In the genomic region with DNA sequence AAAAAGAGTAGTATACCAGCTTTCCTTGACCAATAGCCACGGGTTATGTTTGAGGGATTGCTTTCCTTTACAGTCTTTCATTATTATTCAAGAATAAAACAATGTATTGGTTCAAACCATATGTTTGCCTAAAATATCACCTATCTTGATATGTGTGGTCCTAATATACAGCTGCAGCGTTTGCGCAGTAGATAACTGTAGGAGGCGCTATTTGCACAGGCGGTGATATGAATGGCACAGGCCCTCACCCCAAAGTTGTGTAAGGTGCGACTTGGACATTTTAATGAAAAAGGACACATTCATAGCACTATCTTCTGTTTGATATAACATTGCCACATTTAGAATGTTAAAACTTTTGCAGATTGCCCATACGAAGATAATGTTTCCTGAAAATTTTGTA, we compare ENCODE assay signal across 10 cellular contexts.
DNase-seq lines count a peak whose midpoint lies in the region; TF ChIP-seq lines count a peak whose summit lies in the region.
"Had no signal": no experiment of that assay in that cellular context is flagged by ENCODE, and none has a peak within 500 bp of the region (broad histone marks: within the 10 kb centered on the region; RNA-seq: fewer than 3 reads in every experiment).

No MANE protein-coding gene starts in this region.

- no peak overlapping the region for H3K27ac Mint-ChIP-seq in nephron progenitor cell

- H3K4me1 Mint-ChIP-seq in nephron progenitor cell = no peaks in the 10 kb centered on the region

- no peaks in the 10 kb centered on the region for H3K27me3 Mint-ChIP-seq in nephron progenitor cell (ENCODE audit: low read depth, poor library complexity)

- TF ChIP-seq RAD21 in Ishikawa (IDR thresholded peaks at IDR 0.05; ENCODE audit: low read depth) = peak; percentile 67

- in situ Hi-C loops in GM13976 (cut with MboI; ENCODE audit: low sequenced_read_pairs, unreplicated experiment) = no loop called here

- TF ChIP-seq CTCF in GM13976 (IDR thresholded peaks at IDR 0.05; ENCODE audit: borderline replicate concordance, control extremely low read depth, extremely low read depth, insufficient read depth, missing control alignments) (peak; percentile 55), VCaP (conservative IDR thresholded peaks at IDR 0.05) (peak; percentile 72), nephron progenitor cell (IDR thresholded peaks at IDR 0.05) (peak; percentile 52)

- no peaks in the 10 kb centered on the region for H3K36me3 Mint-ChIP-seq in nephron progenitor cell (ENCODE audit: low read depth)

- no peak for DNase-seq in GM13976 (ENCODE audit: low spot score)
- peak; percentile 28 for DNase-seq in nephron progenitor cell
- no peak for DNase-seq in stimulated activated naive CD4-positive, alpha-beta T cell treated with Interleukin-2 at 50 U/mL for 16 hours (lab: John Stamatoyannopoulos, UW)
- no peak for DNase-seq in NCI-H2107 treated with DMSO at 0.1 percent for 48 hours (lab: John Stamatoyannopoulos, UW; ENCODE audit: unreplicated experiment)
- DNase-seq in SKM-1 treated with dmso at 0.1 percent for 144 hours (lab: John Stamatoyannopoulos, UW; ENCODE audit: unreplicated experiment) = no peak
- DNase-seq: activated naive CD4-positive, alpha-beta T cell; GM23248 had no signal

- H3K9me3 Mint-ChIP-seq in nephron progenitor cell = no peaks in the 10 kb centered on the region

- H3K27ac ChIP-seq in VCaP = no peak overlapping the region
- H3K27ac ChIP-seq: epithelial cell of prostate, GM23248 had no signal

- no peak overlapping the region for H3K4me3 Mint-ChIP-seq in nephron progenitor cell

- TF ChIP-seq EP300 in Ishikawa (IDR thresholded peaks at IDR 0.05; ENCODE audit: borderline replicate concordance) = no peak

TF ChIP-seq in Ishikawa, 13 proteins besides CTCF, POLR2A, EP300 and RAD21:
- TF ChIP-seq, protein P1, sequence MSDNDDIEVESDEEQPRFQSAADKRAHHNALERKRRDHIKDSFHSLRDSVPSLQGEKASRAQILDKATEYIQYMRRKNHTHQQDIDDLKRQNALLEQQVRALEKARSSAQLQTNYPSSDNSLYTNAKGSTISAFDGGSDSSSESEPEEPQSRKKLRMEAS (IDR thresholded peaks at IDR 0.05) = no peak
- TF ChIP-seq, protein P2, sequence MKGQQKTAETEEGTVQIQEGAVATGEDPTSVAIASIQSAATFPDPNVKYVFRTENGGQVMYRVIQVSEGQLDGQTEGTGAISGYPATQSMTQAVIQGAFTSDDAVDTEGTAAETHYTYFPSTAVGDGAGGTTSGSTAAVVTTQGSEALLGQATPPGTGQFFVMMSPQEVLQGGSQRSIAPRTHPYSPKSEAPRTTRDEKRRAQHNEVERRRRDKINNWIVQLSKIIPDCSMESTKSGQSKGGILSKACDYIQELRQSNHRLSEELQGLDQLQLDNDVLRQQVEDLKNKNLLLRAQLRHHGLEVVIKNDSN (IDR thresholded peaks at IDR 0.05) = no peak
- TF ChIP-seq TEAD4 (IDR thresholded peaks at IDR 0.05) = no peak
- no peak for TF ChIP-seq NFIC (IDR thresholded peaks at IDR 0.05)
- TF ChIP-seq ZBTB7A (IDR thresholded peaks at IDR 0.05; ENCODE audit: low read depth) = no peak
- no peak for TF ChIP-seq CEBPB (IDR thresholded peaks at IDR 0.05)
- TF ChIP-seq, protein P3, sequence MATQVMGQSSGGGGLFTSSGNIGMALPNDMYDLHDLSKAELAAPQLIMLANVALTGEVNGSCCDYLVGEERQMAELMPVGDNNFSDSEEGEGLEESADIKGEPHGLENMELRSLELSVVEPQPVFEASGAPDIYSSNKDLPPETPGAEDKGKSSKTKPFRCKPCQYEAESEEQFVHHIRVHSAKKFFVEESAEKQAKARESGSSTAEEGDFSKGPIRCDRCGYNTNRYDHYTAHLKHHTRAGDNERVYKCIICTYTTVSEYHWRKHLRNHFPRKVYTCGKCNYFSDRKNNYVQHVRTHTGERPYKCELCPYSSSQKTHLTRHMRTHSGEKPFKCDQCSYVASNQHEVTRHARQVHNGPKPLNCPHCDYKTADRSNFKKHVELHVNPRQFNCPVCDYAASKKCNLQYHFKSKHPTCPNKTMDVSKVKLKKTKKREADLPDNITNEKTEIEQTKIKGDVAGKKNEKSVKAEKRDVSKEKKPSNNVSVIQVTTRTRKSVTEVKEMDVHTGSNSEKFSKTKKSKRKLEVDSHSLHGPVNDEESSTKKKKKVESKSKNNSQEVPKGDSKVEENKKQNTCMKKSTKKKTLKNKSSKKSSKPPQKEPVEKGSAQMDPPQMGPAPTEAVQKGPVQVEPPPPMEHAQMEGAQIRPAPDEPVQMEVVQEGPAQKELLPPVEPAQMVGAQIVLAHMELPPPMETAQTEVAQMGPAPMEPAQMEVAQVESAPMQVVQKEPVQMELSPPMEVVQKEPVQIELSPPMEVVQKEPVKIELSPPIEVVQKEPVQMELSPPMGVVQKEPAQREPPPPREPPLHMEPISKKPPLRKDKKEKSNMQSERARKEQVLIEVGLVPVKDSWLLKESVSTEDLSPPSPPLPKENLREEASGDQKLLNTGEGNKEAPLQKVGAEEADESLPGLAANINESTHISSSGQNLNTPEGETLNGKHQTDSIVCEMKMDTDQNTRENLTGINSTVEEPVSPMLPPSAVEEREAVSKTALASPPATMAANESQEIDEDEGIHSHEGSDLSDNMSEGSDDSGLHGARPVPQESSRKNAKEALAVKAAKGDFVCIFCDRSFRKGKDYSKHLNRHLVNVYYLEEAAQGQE (IDR thresholded peaks at IDR 0.05; ENCODE audit: low read depth) = no peak
- no peak for TF ChIP-seq TAF1 (IDR thresholded peaks at IDR 0.05; ENCODE audit: low read depth)
- no peak for TF ChIP-seq TCF12 (IDR thresholded peaks at IDR 0.05; ENCODE audit: low read depth)
- TF ChIP-seq FOXM1 (IDR thresholded peaks at IDR 0.05; ENCODE audit: borderline replicate concordance, low read depth) = no peak
- TF ChIP-seq YY1 (IDR thresholded peaks at IDR 0.05; ENCODE audit: low read depth) = no peak
- TF ChIP-seq EGR1 (IDR thresholded peaks at IDR 0.05) = no peak
- TF ChIP-seq CREB1 (IDR thresholded peaks at IDR 0.05; ENCODE audit: low read depth) = no peak
